In genomic region chr19:12126707-12127106, GRCh38 we compare ENCODE assay signal across 9 cellular contexts. TPM values are rescaled to one million over a fixed set of nuclear protein-coding genes. Genes with fewer than 3 reads are reported as not detected.
DNase-seq lines count a peak whose midpoint lies in the region; ATAC-seq and TF ChIP-seq lines count a peak whose summit lies in the region.
"Had no signal": no experiment of that assay in that cellular context is flagged by ENCODE, and none has a peak within 500 bp of the region (broad histone marks: within the 10 kb centered on the region; RNA-seq: fewer than 3 reads in every experiment).

No MANE protein-coding gene starts in this region.

- no peak overlapping the region for H3K27ac Mint-ChIP-seq in mesothelial cell of epicardium
- H3K27ac Mint-ChIP-seq: activated T-cell treated with anti-CD3 and anti-CD28 coated beads, Interleukin-2, amount 50 U/mL, for 24 hours had no signal

- H3K27me3 Mint-ChIP-seq in mesothelial cell of epicardium (ENCODE audit: low read depth), result no peaks in the 10 kb centered on the region
- H3K27me3 Mint-ChIP-seq: activated T-cell treated with anti-CD3 and anti-CD28 coated beads, Interleukin-2, amount 50 U/mL, for 24 hours had no signal

- H3K9me3 Mint-ChIP-seq in mesothelial cell of epicardium, result peaks cover 39% of the 10 kb centered on the region

- peak; percentile 51 for TF ChIP-seq CTCF in SU-DHL-6 (IDR thresholded peaks at IDR 0.05; ENCODE audit: insufficient read depth, low read length, poor library complexity, severe bottlenecking)
- peak; percentile 33 for TF ChIP-seq CTCF in hepatocyte (IDR thresholded peaks at IDR 0.05; ENCODE audit: poor library complexity)
- peak; percentile 66 for TF ChIP-seq CTCF in upper lobe of right lung (IDR thresholded peaks at IDR 0.05)
- no peak for TF ChIP-seq CTCF in mesothelial cell of epicardium (IDR thresholded peaks at IDR 0.05; ENCODE audit: unreplicated experiment)

- ATAC-seq in upper lobe of right lung (peak; percentile 67), GM21786 (IDR thresholded peaks at IDR 0.05; ENCODE audit: unreplicated experiment) (no peak)

- no peaks in the 10 kb centered on the region for H4K20me1 ChIP-seq in SU-DHL-6 (ENCODE audit: low read depth, low read length)
- no peaks in the 10 kb centered on the region for H4K20me1 ChIP-seq in hepatocyte (ENCODE audit: insufficient read depth, poor library complexity, severe bottlenecking)

- peaks cover 38% of the 10 kb centered on the region for H3K36me3 Mint-ChIP-seq in mesothelial cell of epicardium

- H3K9ac ChIP-seq in SU-DHL-6 (ENCODE audit: low read length), result no peak overlapping the region

- H3K27me3 ChIP-seq in SU-DHL-6 (ENCODE audit: low read length) (no peaks in the 10 kb centered on the region), hepatocyte (no peaks in the 10 kb centered on the region), upper lobe of right lung (no peaks in the 10 kb centered on the region)

- no peak overlapping the region for H3K4me3 ChIP-seq in SU-DHL-6 (ENCODE audit: insufficient read depth, low read length, poor library complexity, severe bottlenecking)
- no peak overlapping the region for H3K4me3 ChIP-seq in hepatocyte
- H3K4me3 ChIP-seq in upper lobe of right lung, result no peak overlapping the region

- H3K4me2 ChIP-seq in SU-DHL-6 (ENCODE audit: low read depth, low read length, poor library complexity, severe bottlenecking) (no peak overlapping the region), hepatocyte (no peak overlapping the region)

- H3K27ac ChIP-seq in SU-DHL-6 (ENCODE audit: low read depth, low read length), result no peak overlapping the region
- H3K27ac ChIP-seq in hepatocyte, result no peak overlapping the region
- no peak overlapping the region for H3K27ac ChIP-seq in upper lobe of right lung

- H2AFZ ChIP-seq in SU-DHL-6 (ENCODE audit: low read depth, low read length, severe bottlenecking) (no peak overlapping the region), hepatocyte (no peak overlapping the region)

- intact Hi-C loops in upper lobe of right lung (cut with DNase I), result no loop called here

- WGBS in hepatocyte (ENCODE audit: low lambda C conversion rate, missing lambda C conversion rate), result 40% methylated on average over 2 of the region's 2 CpGs

- peak; percentile 25 for DNase-seq in stimulated activated CD4-positive, alpha-beta T cell treated with anti-CD3 and anti-CD28 coated beads, Interleukin-15, amount 100 ng/mL, for 24 hours
- DNase-seq in stimulated activated CD4-positive, alpha-beta T cell treated with anti-CD3 and anti-CD28 coated beads, Interleukin-4, amount 100 ng/mL, for 4 hours, result no peak
- DNase-seq in hepatocyte (ENCODE audit: low spot score), result no peak
- no peak for DNase-seq in upper lobe of right lung
- DNase-seq in mesothelial cell of epicardium (ENCODE audit: low spot score in 2 of 2, unreplicated experiment in 2 of 2), result no peak
- no peak for DNase-seq in activated effector memory CD4-positive, alpha-beta T cell treated with Interleukin-2 at 50 U/mL for 16 hours
- DNase-seq: activated T-cell treated with anti-CD3 and anti-CD28 coated beads, Interleukin-2, amount 50 U/mL, for 24 hours had no signal

- no peaks in the 10 kb centered on the region for H3K4me1 ChIP-seq in hepatocyte (ENCODE audit: insufficient read depth)
- no peaks in the 10 kb centered on the region for H3K4me1 ChIP-seq in upper lobe of right lung

- no peaks in the 10 kb centered on the region for H3K4me1 Mint-ChIP-seq in mesothelial cell of epicardium

- H3K9me2 ChIP-seq in SU-DHL-6 (replicated peaks; ENCODE audit: insufficient read depth, low read length) (no peaks in the 10 kb centered on the region), hepatocyte (replicated peaks; ENCODE audit: insufficient read depth) (no peaks in the 10 kb centered on the region)

- H3K36me3 ChIP-seq in SU-DHL-6 (ENCODE audit: low read length), result no peaks in the 10 kb centered on the region
- H3K36me3 ChIP-seq in hepatocyte (replicated peaks; ENCODE audit: insufficient read depth, low read depth), result no peaks in the 10 kb centered on the region
- H3K36me3 ChIP-seq in upper lobe of right lung, result no peaks in the 10 kb centered on the region

- H3K79me2 ChIP-seq in SU-DHL-6 (ENCODE audit: insufficient read depth, low read length), result no peaks in the 10 kb centered on the region
- H3K79me2 ChIP-seq in hepatocyte, result no peaks in the 10 kb centered on the region

- no peak overlapping the region for H3K4me3 Mint-ChIP-seq in mesothelial cell of epicardium
- H3K4me3 Mint-ChIP-seq: activated T-cell treated with anti-CD3 and anti-CD28 coated beads, Interleukin-2, amount 50 U/mL, for 24 hours had no signal

- H3F3A ChIP-seq in SU-DHL-6 (ENCODE audit: insufficient read depth), result no peaks in the 10 kb centered on the region

- H3K9me3 ChIP-seq in SU-DHL-6 (ENCODE audit: insufficient read depth, low read length), result peaks cover under 1% of the 10 kb centered on the region; the same call in 1 of the 2 replicates
- H3K9me3 ChIP-seq in hepatocyte (ENCODE audit: low read depth), result peaks cover 6% of the 10 kb centered on the region
- no peaks in the 10 kb centered on the region for H3K9me3 ChIP-seq in upper lobe of right lung

RNA-seq across cellular contexts. Expression of gene ZNF20, which starts 13.4 kb away (rescaled TPM):
- total RNA-seq in hepatocyte (4.7 and 5.3 TPM in 2 replicates), upper lobe of right lung (3.3 TPM), mesothelial cell of epicardium (8.7 to 11.1 TPM (median 10.6 TPM) in 3 replicates)
- polyA plus RNA-seq in hepatocyte, result 1.2 and 2.4 TPM in 2 replicates

RNA-seq across cellular contexts. Expression of gene ZNF625, which starts 29.8 kb away (rescaled TPM):
- total RNA-seq in hepatocyte (9.7 and 10.3 TPM in 2 replicates), upper lobe of right lung (8.5 TPM), mesothelial cell of epicardium (22.9 to 24.4 TPM (median 23.5 TPM) in 3 replicates)
- polyA plus RNA-seq in hepatocyte, result 1.8 and 2.3 TPM in 2 replicates

RNA-seq across cellular contexts. Expression of gene ZNF136, which starts 36.2 kb away (rescaled TPM):
- 9.2 and 10.0 TPM in 2 replicates for total RNA-seq in hepatocyte
- polyA plus RNA-seq in hepatocyte, result 5.3 and 7.1 TPM in 2 replicates
- total RNA-seq in upper lobe of right lung, result 14.4 TPM
- total RNA-seq in mesothelial cell of epicardium, result 16.5 to 18.7 TPM (median 17.9 TPM) in 3 replicates
